Comparison of ENCODE assay signal across 1 cellular context in genomic region chr10:7577206-7577978, GRCh38.
TF ChIP-seq lines count a peak whose summit lies in the region.

No MANE protein-coding gene starts in this region.

TF ChIP-seq in H1, 55 proteins besides CTCF, POLR2A, EP300 and RAD21:
- TF ChIP-seq SP1 (IDR thresholded peaks at IDR 0.05; ENCODE audit: low read depth, low read length) (no peak), KDM1A (IDR thresholded peaks at IDR 0.05; ENCODE audit: borderline replicate concordance, low read length) (peak; percentile 29; the same call in 1 of the 2 replicates)
